In genomic region chr18:48399303-48400075, GRCh38 we compare ENCODE assay signal across 17 cellular contexts. TPM values are rescaled to one million over a fixed set of nuclear protein-coding genes. Genes with fewer than 3 reads are reported as not detected.
"Had no signal": no experiment of that assay in that cellular context is flagged by ENCODE, and none has a peak within 500 bp of the region (broad histone marks: within the 10 kb centered on the region; RNA-seq: fewer than 3 reads in every experiment).

No MANE protein-coding gene starts in this region.

- H3K9me3 Mint-ChIP-seq: activated naive CD4-positive, alpha-beta T cell treated with anti-CD3 and anti-CD28 coated beads, Interleukin-2, amount 50 U/mL, for 24 hours; activated T-helper 17 cell treated with anti-CD3 and anti-CD28 coated beads, Interleukin-2, amount 50 U/mL, for 72 hours; dendritic cell treated with granulocyte-macrophage colony-stimulating factor and Interleukin-4, amounts not matched to agents 40 ng/mL and 50 ng/mL, for 4 days; naive thymus-derived CD4-positive, alpha-beta T cell had no signal

- H3K27me3 ChIP-seq: body of pancreas, uterus had no signal

- H3K4me1 ChIP-seq: body of pancreas, uterus had no signal

- H3K4me2 ChIP-seq: hepatocyte had no signal

- H3K36me3 Mint-ChIP-seq: activated naive CD4-positive, alpha-beta T cell treated with anti-CD3 and anti-CD28 coated beads, Interleukin-2, amount 50 U/mL, for 24 hours; naive thymus-derived CD4-positive, alpha-beta T cell had no signal

- ATAC-seq: activated T-helper 17 cell treated with anti-CD3 and anti-CD28 coated beads, Interleukin-2, amount 50 U/mL, for 72 hours; body of pancreas; lower lobe of right lung; naive thymus-derived CD4-positive, alpha-beta T cell had no signal

- DNase-seq: activated CD4-positive, alpha-beta T cell treated with anti-CD3 and anti-CD28 coated beads for 4 hours; activated CD8-positive, alpha-beta memory T cell treated with anti-CD3 and anti-CD28 coated beads for 24 hours; activated T-cell treated with anti-CD3 and anti-CD28 coated beads for 4 hours; amniotic stem cell; body of pancreas; erythroblast; lower lobe of right lung; naive thymus-derived CD4-positive, alpha-beta T cell; small intestine; T1000; uterus; WERI-Rb-1 had no signal

- H3K27ac Mint-ChIP-seq: activated naive CD4-positive, alpha-beta T cell treated with anti-CD3 and anti-CD28 coated beads, Interleukin-2, amount 50 U/mL, for 24 hours; activated T-helper 17 cell treated with anti-CD3 and anti-CD28 coated beads, Interleukin-2, amount 50 U/mL, for 72 hours; dendritic cell treated with granulocyte-macrophage colony-stimulating factor and Interleukin-4, amounts not matched to agents 40 ng/mL and 50 ng/mL, for 4 days had no signal

- H3K36me3 ChIP-seq: lower lobe of right lung, neutrophil, uterus, WERI-Rb-1 had no signal

- H3K9me3 ChIP-seq: body of pancreas, lower lobe of right lung, neutrophil, uterus had no signal

- H2AFZ ChIP-seq: hepatocyte had no signal

- H3K4me1 Mint-ChIP-seq: activated T-helper 17 cell treated with anti-CD3 and anti-CD28 coated beads, Interleukin-2, amount 50 U/mL, for 72 hours had no signal

- H3K79me2 ChIP-seq: hepatocyte had no signal

- H3K4me3 Mint-ChIP-seq: activated naive CD4-positive, alpha-beta T cell treated with anti-CD3 and anti-CD28 coated beads, Interleukin-2, amount 50 U/mL, for 24 hours; activated T-helper 17 cell treated with anti-CD3 and anti-CD28 coated beads, Interleukin-2, amount 50 U/mL, for 72 hours; dendritic cell treated with granulocyte-macrophage colony-stimulating factor and Interleukin-4, amounts not matched to agents 40 ng/mL and 50 ng/mL, for 4 days had no signal

- H3K4me3 ChIP-seq: body of pancreas, hepatocyte, lower lobe of right lung, uterus had no signal

- H3K27ac ChIP-seq: body of pancreas, hepatocyte, lower lobe of right lung, neutrophil, uterus, WERI-Rb-1 had no signal

RNA-seq across cellular contexts. Expression of gene ZBTB7C, which starts 9.7 kb away (rescaled TPM):
- polyA plus RNA-seq: naive thymus-derived CD4-positive, alpha-beta T cell had no signal
